ENCODE assay signal across 7 cellular contexts in the genomic region with DNA sequence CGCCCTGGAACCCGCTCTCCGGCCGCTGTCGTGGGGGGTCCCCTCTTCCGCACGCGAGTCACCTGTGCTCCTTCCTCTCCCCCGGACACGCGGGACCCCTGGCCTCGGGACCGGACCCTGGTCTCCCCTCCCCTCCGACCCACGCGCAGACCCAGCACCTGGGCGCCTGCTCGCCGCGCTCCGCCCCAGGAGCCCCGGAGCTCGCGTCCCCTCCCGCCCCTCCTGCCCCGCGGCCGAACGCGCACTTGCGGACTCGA. TPM values are rescaled to one million over a fixed set of nuclear protein-coding genes. Genes with fewer than 3 reads are reported as not detected.
DNase-seq lines count a peak whose midpoint lies in the region; ATAC-seq and TF ChIP-seq lines count a peak whose summit lies in the region.

No MANE protein-coding gene starts in this region.

- H3K36me3 Mint-ChIP-seq in activated T-helper 17 cell treated with anti-CD3 and anti-CD28 coated beads, Interleukin-2, amount 50 U/mL, for 72 hours (ENCODE audit: low read depth), result no peaks in the 10 kb centered on the region
- H3K36me3 Mint-ChIP-seq in stimulated activated naive B cell treated with anti-CD40 and anti-IgM and Interleukin-4, amounts not matched to agents 10 μg/mL and 1 μg/mL and 100 μg/mL, for 72 hours, result peaks cover 13 to 16% of the 10 kb centered on the region in 2 donors

- no peak for DNase-seq in stimulated activated naive B cell treated with anti-CD40 and anti-IgM and Interleukin-4, amounts not matched to agents 10 μg/mL and 1 μg/mL and 100 μg/mL, for 72 hours
- no peak for DNase-seq in NOMO-1 treated with dmso at 0.1 percent for 144 hours (lab: John Stamatoyannopoulos, UW; ENCODE audit: unreplicated experiment)
- no peak for DNase-seq in superior temporal gyrus (ENCODE audit: extremely low spot score)

- H3K27me3 Mint-ChIP-seq in activated T-helper 17 cell treated with anti-CD3 and anti-CD28 coated beads, Interleukin-2, amount 50 U/mL, for 72 hours, result no peaks in the 10 kb centered on the region
- peaks cover 9 to 17% of the 10 kb centered on the region in 2 donors for H3K27me3 Mint-ChIP-seq in stimulated activated naive B cell treated with anti-CD40 and anti-IgM and Interleukin-4, amounts not matched to agents 10 μg/mL and 1 μg/mL and 100 μg/mL, for 72 hours

- H3K9me3 ChIP-seq in HEK293 (ENCODE audit: control insufficient read depth, insufficient read depth, low read depth, low read length) (no peaks in the 10 kb centered on the region), iPS-20b (ENCODE audit: insufficient read depth, low read depth, low read length) (peaks cover 7% of the 10 kb centered on the region; the same call in 1 of the 2 replicates)

- no peaks in the 10 kb centered on the region; the same call in 1 of the 2 replicates for H3K4me1 ChIP-seq in HEK293 (ENCODE audit: control insufficient read depth, insufficient read depth, low read length)
- H3K4me1 ChIP-seq in iPS-20b (ENCODE audit: insufficient read depth, low read length), result no peaks in the 10 kb centered on the region; the same call in 1 of the 2 replicates

- H3K36me3 ChIP-seq in HEK293 (ENCODE audit: control insufficient read depth in 2 of 2, insufficient read depth in 1 of 2, low read length in 2 of 2) (peaks cover 0 to 9% of the 10 kb centered on the region in 2 experiments; a peak in 2 of 3 replicates), iPS-20b (ENCODE audit: insufficient read depth, low read depth, low read length) (no peaks in the 10 kb centered on the region)

- peaks cover 4% of the 10 kb centered on the region for H3K9me3 Mint-ChIP-seq in activated T-helper 17 cell treated with anti-CD3 and anti-CD28 coated beads, Interleukin-2, amount 50 U/mL, for 72 hours
- peaks cover 7 to 9% of the 10 kb centered on the region in 2 donors for H3K9me3 Mint-ChIP-seq in stimulated activated naive B cell treated with anti-CD40 and anti-IgM and Interleukin-4, amounts not matched to agents 10 μg/mL and 1 μg/mL and 100 μg/mL, for 72 hours

- TF ChIP-seq CTCF in HEK293 (tag by site-specific recombination; IDR thresholded peaks at IDR 0.05), result no peak

- H3K27ac ChIP-seq in HEK293 (ENCODE audit: extremely low read depth, low read depth, low read length), result no peak overlapping the region; the same call in 1 of the 2 replicates
- H3K27ac ChIP-seq in iPS-20b (ENCODE audit: low read length), result no peak overlapping the region

- H3K4me3 ChIP-seq in HEK293 (ENCODE audit: low read depth, low read length) (peak overlapping the region; percentile 76), iPS-20b (ENCODE audit: low read length) (peak overlapping the region; percentile 33; the same call in 1 of the 2 replicates)

- POLR2A ChIA-PET in HEK293 (lab: Yijun Ruan, JAX), result interaction anchor here (1.2 kb wide), 1 partner anchor 10 kb away, joined by 3 read pairs; no protein-coding TSS in a partner anchor

- peaks cover 50% of the 10 kb centered on the region for H3K27me3 ChIP-seq in iPS-20b (ENCODE audit: insufficient read depth, low read length)

- H3K4me3 Mint-ChIP-seq in activated T-helper 17 cell treated with anti-CD3 and anti-CD28 coated beads, Interleukin-2, amount 50 U/mL, for 72 hours, result peak overlapping the region; percentile 45
- peak overlapping the region; percentile 41 to 78 for H3K4me3 Mint-ChIP-seq in stimulated activated naive B cell treated with anti-CD40 and anti-IgM and Interleukin-4, amounts not matched to agents 10 μg/mL and 1 μg/mL and 100 μg/mL, for 72 hours

- no peak for ATAC-seq in activated T-helper 17 cell treated with anti-CD3 and anti-CD28 coated beads, Interleukin-2, amount 50 U/mL, for 72 hours (replicated peaks)
- ATAC-seq in stimulated activated naive B cell treated with anti-CD40 and anti-IgM and Interleukin-4, amounts not matched to agents 10 μg/mL and 1 μg/mL and 100 μg/mL, for 72 hours (replicated peaks), result no peak
- no peak for ATAC-seq in HG03521 (IDR thresholded peaks at IDR 0.05; ENCODE audit: unreplicated experiment)

- CTCF ChIA-PET in HEK293 (lab: Yijun Ruan, JAX), result interaction anchor here (0.7 kb wide), 1 partner anchor 241 kb away, joined by 3 read pairs; no protein-coding TSS in a partner anchor

- no peak overlapping the region for H3K27ac Mint-ChIP-seq in activated T-helper 17 cell treated with anti-CD3 and anti-CD28 coated beads, Interleukin-2, amount 50 U/mL, for 72 hours
- H3K27ac Mint-ChIP-seq in stimulated activated naive B cell treated with anti-CD40 and anti-IgM and Interleukin-4, amounts not matched to agents 10 μg/mL and 1 μg/mL and 100 μg/mL, for 72 hours, result no peak overlapping the region

- H3K4me1 Mint-ChIP-seq in activated T-helper 17 cell treated with anti-CD3 and anti-CD28 coated beads, Interleukin-2, amount 50 U/mL, for 72 hours, result no peaks in the 10 kb centered on the region
- H3K4me1 Mint-ChIP-seq in stimulated activated naive B cell treated with anti-CD40 and anti-IgM and Interleukin-4, amounts not matched to agents 10 μg/mL and 1 μg/mL and 100 μg/mL, for 72 hours, result peaks cover 11 to 14% of the 10 kb centered on the region in 2 donors

- H3K9ac ChIP-seq in iPS-20b (ENCODE audit: low read depth, low read length), result no peak overlapping the region

TF ChIP-seq in HEK293, 187 proteins besides CTCF, POLR2A, EP300 and RAD21:
- TF ChIP-seq ZNF239 (tag by site-specific recombination; IDR thresholded peaks at IDR 0.05) (no peak), ZNF701 (tag by site-specific recombination; IDR thresholded peaks at IDR 0.05) (no peak), ZBTB8A (tag by site-specific recombination; IDR thresholded peaks at IDR 0.05) (0 out of 2 replicates have a peak, but pooled peaks have one; percentile 2)

RNA-seq across cellular contexts. Expression of a gene that starts 0.8 kb away (rescaled TPM):
- total RNA-seq in activated T-helper 17 cell treated with anti-CD3 and anti-CD28 coated beads, Interleukin-2, amount 50 U/mL, for 72 hours, result 1 to 10 TPM; 1.1 to 2.0 TPM

RNA-seq across cellular contexts. Expression of a gene that starts 18.8 kb away (rescaled TPM):
- total RNA-seq in activated T-helper 17 cell treated with anti-CD3 and anti-CD28 coated beads, Interleukin-2, amount 50 U/mL, for 72 hours, result 10 to 100 TPM; 45.8 to 47.4 TPM

RNA-seq across cellular contexts. Expression of a gene that starts 37.7 kb away (rescaled TPM):
- 1 to 10 TPM; 5.3 to 6.1 TPM for total RNA-seq in activated T-helper 17 cell treated with anti-CD3 and anti-CD28 coated beads, Interleukin-2, amount 50 U/mL, for 72 hours

RNA-seq across cellular contexts. Expression of a gene that starts 49.5 kb away (rescaled TPM):
- 100 to 1,000 TPM in 1 of 2 donors, 10 to 100 TPM in 1; 66.0 to 204 TPM for total RNA-seq in activated T-helper 17 cell treated with anti-CD3 and anti-CD28 coated beads, Interleukin-2, amount 50 U/mL, for 72 hours

RNA-seq across cellular contexts. Expression of a gene that starts 54.1 kb away (rescaled TPM):
- 100 to 1,000 TPM; 111 to 139 TPM for total RNA-seq in activated T-helper 17 cell treated with anti-CD3 and anti-CD28 coated beads, Interleukin-2, amount 50 U/mL, for 72 hours
